Comparison of ENCODE assay signal across 24 cellular contexts in the genomic region with DNA sequence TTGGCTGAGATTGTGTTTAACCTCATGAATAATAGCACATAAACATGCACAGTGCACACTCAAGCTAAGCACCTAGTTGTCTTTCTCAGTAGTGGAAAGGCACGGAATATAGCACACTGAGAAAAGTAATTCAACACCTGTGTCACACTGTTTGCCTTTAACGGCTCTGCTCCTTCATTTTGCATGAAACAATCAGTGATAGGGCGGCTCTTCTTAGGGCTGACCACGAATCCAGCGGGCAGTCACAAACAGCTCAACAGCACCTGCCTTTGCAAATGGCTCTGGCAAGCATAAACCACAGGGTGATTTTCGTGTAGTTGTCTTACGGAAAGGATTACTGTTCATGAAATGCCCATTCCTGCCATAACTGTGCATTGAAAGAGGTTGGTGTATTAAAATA.
DNase-seq lines count a peak whose midpoint lies in the region; ATAC-seq and TF ChIP-seq lines count a peak whose summit lies in the region.
"Had no signal": no experiment of that assay in that cellular context is flagged by ENCODE, and none has a peak within 500 bp of the region (broad histone marks: within the 10 kb centered on the region; RNA-seq: fewer than 3 reads in every experiment).

No MANE protein-coding gene starts in this region.

- H3K4me1 Mint-ChIP-seq in stimulated activated naive B cell treated with anti-CD40 and anti-IgM and Interleukin-4, amounts not matched to agents 10 μg/mL and 1 μg/mL and 100 μg/mL, for 72 hours, result no peaks in the 10 kb centered on the region
- H3K4me1 Mint-ChIP-seq in activated T-cell treated with anti-CD3 and anti-CD28 coated beads, Interleukin-2, amount 50 U/mL, for 72 hours (ENCODE audit: low read depth), result no peaks in the 10 kb centered on the region
- H3K4me1 Mint-ChIP-seq: activated CD4-positive, alpha-beta T cell treated with anti-CD3 and anti-CD28 coated beads for 36 hours; B cell; CD8-positive, alpha-beta memory T cell; memory B cell had no signal

- ATAC-seq in stimulated activated naive B cell treated with anti-CD40 and anti-IgM and Interleukin-4, amounts not matched to agents 10 μg/mL and 1 μg/mL and 100 μg/mL, for 72 hours (replicated peaks), result no peak
- ATAC-seq in GM19467 (IDR thresholded peaks at IDR 0.05; ENCODE audit: unreplicated experiment), result no peak
- no peak for ATAC-seq in activated T-cell treated with anti-CD3 and anti-CD28 coated beads, Interleukin-2, amount 50 U/mL, for 72 hours (replicated peaks in 1 of 2)
- ATAC-seq: A549; activated CD4-positive, alpha-beta T cell treated with anti-CD3 and anti-CD28 coated beads for 36 hours; activated T-cell treated with anti-CD3 and anti-CD28 coated beads, Interleukin-2, amount 50 U/mL, for 4 hours; GM12878 had no signal

- peak; percentile 74 for DNase-seq in COLO668 (lab: John Stamatoyannopoulos, UW; ENCODE audit: unreplicated experiment)
- peak; percentile 24 for DNase-seq in NCI-H1105 (lab: John Stamatoyannopoulos, UW)
- peak; percentile 67 for DNase-seq in NCI-H2081 treated with DMSO at 0.1 percent for 48 hours (lab: John Stamatoyannopoulos, UW)
- peak; percentile 47 to 62 for DNase-seq in SHP77 (lab: John Stamatoyannopoulos, UW)
- DNase-seq in stimulated activated naive B cell treated with anti-CD40 and anti-IgM and Interleukin-4, amounts not matched to agents 10 μg/mL and 1 μg/mL and 100 μg/mL, for 72 hours, result no peak
- no peak for DNase-seq in activated T-cell treated with anti-CD3 and anti-CD28 coated beads, Interleukin-2, amount 50 U/mL, for 72 hours
- no peak for DNase-seq in GM13976 (ENCODE audit: low spot score)
- DNase-seq: activated CD4-positive, alpha-beta T cell treated with anti-CD3 and anti-CD28 coated beads for 36 hours; activated naive CD4-positive, alpha-beta T cell treated with Interleukin-2 at 50 U/mL for 16 hours; activated T-cell treated with anti-CD3 and anti-CD28 coated beads, Interleukin-2, amount 50 U/mL, for 4 hours; CD8-positive, alpha-beta memory T cell; effector CD8-positive, alpha-beta T cell; foreskin fibroblast; left cardiac atrium; NCI-H2227 treated with DMSO at 0.1 percent for 48 hours; occipital lobe; stimulated activated CD8-positive, alpha-beta memory T cell treated with anti-CD3 and anti-CD28 coated beads, Interleukin-4, amount 100 ng/mL, for 48 hours; upper lobe of left lung had no signal

- H3K27ac Mint-ChIP-seq in stimulated activated naive B cell treated with anti-CD40 and anti-IgM and Interleukin-4, amounts not matched to agents 10 μg/mL and 1 μg/mL and 100 μg/mL, for 72 hours, result no peak overlapping the region
- H3K27ac Mint-ChIP-seq in activated T-cell treated with anti-CD3 and anti-CD28 coated beads, Interleukin-2, amount 50 U/mL, for 72 hours, result no peak overlapping the region
- H3K27ac Mint-ChIP-seq: activated CD4-positive, alpha-beta T cell treated with anti-CD3 and anti-CD28 coated beads for 36 hours; B cell; CD8-positive, alpha-beta memory T cell; memory B cell; T-helper 1 cell treated with Interleukin-12 subunit alpha and Interleukin-12 subunit beta and Interleukin-4 antibody, amounts not matched to agents 30 μg/mL and 1 μg/mL, for 36 hours had no signal

- no peaks in the 10 kb centered on the region for H3K36me3 Mint-ChIP-seq in stimulated activated naive B cell treated with anti-CD40 and anti-IgM and Interleukin-4, amounts not matched to agents 10 μg/mL and 1 μg/mL and 100 μg/mL, for 72 hours
- H3K36me3 Mint-ChIP-seq in activated T-cell treated with anti-CD3 and anti-CD28 coated beads, Interleukin-2, amount 50 U/mL, for 72 hours (ENCODE audit: insufficient read depth in 2 of 2), result no peaks in the 10 kb centered on the region
- H3K36me3 Mint-ChIP-seq: CD8-positive, alpha-beta memory T cell; memory B cell had no signal

- H3K4me3 Mint-ChIP-seq in stimulated activated naive B cell treated with anti-CD40 and anti-IgM and Interleukin-4, amounts not matched to agents 10 μg/mL and 1 μg/mL and 100 μg/mL, for 72 hours, result no peak overlapping the region
- no peak overlapping the region for H3K4me3 Mint-ChIP-seq in activated T-cell treated with anti-CD3 and anti-CD28 coated beads, Interleukin-2, amount 50 U/mL, for 72 hours
- H3K4me3 Mint-ChIP-seq: activated CD4-positive, alpha-beta T cell treated with anti-CD3 and anti-CD28 coated beads for 36 hours; activated T-cell treated with anti-CD3 and anti-CD28 coated beads, Interleukin-2, amount 50 U/mL, for 4 hours; B cell; CD8-positive, alpha-beta memory T cell; memory B cell; T-helper 1 cell treated with Interleukin-12 subunit alpha and Interleukin-12 subunit beta and Interleukin-4 antibody, amounts not matched to agents 30 μg/mL and 1 μg/mL, for 36 hours had no signal

- no peak for TF ChIP-seq CTCF in GM13976 (IDR thresholded peaks at IDR 0.05; ENCODE audit: borderline replicate concordance, control extremely low read depth, extremely low read depth, insufficient read depth, missing control alignments)

- H3K27me3 Mint-ChIP-seq in stimulated activated naive B cell treated with anti-CD40 and anti-IgM and Interleukin-4, amounts not matched to agents 10 μg/mL and 1 μg/mL and 100 μg/mL, for 72 hours, result no peaks in the 10 kb centered on the region
- no peaks in the 10 kb centered on the region for H3K27me3 Mint-ChIP-seq in activated T-cell treated with anti-CD3 and anti-CD28 coated beads, Interleukin-2, amount 50 U/mL, for 72 hours (ENCODE audit: low read depth)
- H3K27me3 Mint-ChIP-seq: activated CD4-positive, alpha-beta T cell treated with anti-CD3 and anti-CD28 coated beads for 36 hours; B cell; CD8-positive, alpha-beta memory T cell; memory B cell had no signal

- in situ Hi-C loops in GM13976 (cut with MboI; ENCODE audit: low sequenced_read_pairs, unreplicated experiment), result no loop called here

- no peaks in the 10 kb centered on the region for H3K9me3 Mint-ChIP-seq in stimulated activated naive B cell treated with anti-CD40 and anti-IgM and Interleukin-4, amounts not matched to agents 10 μg/mL and 1 μg/mL and 100 μg/mL, for 72 hours
- peaks cover 0 to 2% of the 10 kb centered on the region in 2 donors for H3K9me3 Mint-ChIP-seq in activated T-cell treated with anti-CD3 and anti-CD28 coated beads, Interleukin-2, amount 50 U/mL, for 72 hours
- H3K9me3 Mint-ChIP-seq: activated T-cell treated with anti-CD3 and anti-CD28 coated beads, Interleukin-2, amount 50 U/mL, for 4 hours; memory B cell; T-helper 1 cell treated with Interleukin-12 subunit alpha and Interleukin-12 subunit beta and Interleukin-4 antibody, amounts not matched to agents 30 μg/mL and 1 μg/mL, for 36 hours had no signal

Comparison
In these comparisons a context has a peak if more than half of its experiments do, and no peak if none do; other contexts are left out.
1. DNase-seq: peak in COLO668 (single experiment), NCI-H1105 (single experiment), NCI-H2081 treated with DMSO at 0.1 percent for 48 hours (single experiment) and SHP77 (2 of 2); none in stimulated activated naive B cell treated with anti-CD40 and anti-IgM and Interleukin-4, amounts not matched to agents 10 μg/mL and 1 μg/mL and 100 μg/mL, for 72 hours (single experiment), activated T-cell treated with anti-CD3 and anti-CD28 coated beads, Interleukin-2, amount 50 U/mL, for 72 hours (0 of 2) and GM13976 (single experiment).